ENCODE assay signal across 21 cellular contexts in the genomic region with DNA sequence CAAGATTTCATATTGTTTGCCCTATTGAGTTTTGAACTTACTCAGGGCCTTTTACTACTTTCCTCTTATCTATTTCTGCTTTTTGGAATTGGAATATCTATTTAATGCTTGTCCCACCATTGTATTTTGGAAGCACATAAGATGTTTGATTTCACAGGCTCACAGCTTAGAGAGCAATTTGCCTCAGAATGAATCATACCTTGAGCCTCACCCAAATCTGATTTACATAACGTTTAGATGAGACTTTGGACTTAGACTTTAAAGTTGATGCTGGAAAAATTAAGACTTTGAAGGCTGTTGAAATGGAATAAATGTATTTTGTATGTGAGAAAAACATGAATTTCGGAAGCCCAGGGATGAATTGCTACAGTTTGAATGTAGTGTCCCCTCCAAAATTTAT.
DNase-seq lines count a peak whose midpoint lies in the region; ATAC-seq and TF ChIP-seq lines count a peak whose summit lies in the region.
"Had no signal": no experiment of that assay in that cellular context is flagged by ENCODE, and none has a peak within 500 bp of the region (broad histone marks: within the 10 kb centered on the region; RNA-seq: fewer than 3 reads in every experiment).

No MANE protein-coding gene starts in this region.

- no peak overlapping the region for H3K4me3 ChIP-seq in mucosa of descending colon
- H3K4me3 ChIP-seq: A549; BLaER1 treated with 17β-estradiol and CSF1 and Interleukin-3, amounts not matched to agents 10 nM and 100 nM; GM12878 had no signal

- DNase-seq in inferior parietal cortex (ENCODE audit: extremely low spot score) (peak; percentile 53), mucosa of descending colon (no peak), superior temporal gyrus (ENCODE audit: extremely low spot score) (peak; percentile 57), HuH-7.5 (ENCODE audit: low spot score) (no peak)
- DNase-seq: AML-193; Caco-2; Calu3; CD4-positive, alpha-beta T cell; CD8-positive, alpha-beta T cell; DMS 273 treated with DMSO at 0.1 percent for 48 hours; DMS153; DMS53; DMS79; DND-41; EL; GDM1 had no signal

- TF ChIP-seq CTCF in mucosa of descending colon (IDR thresholded peaks at IDR 0.05): no peak

- H3K36me3 ChIP-seq in mucosa of descending colon (ENCODE audit: low read depth): no peaks in the 10 kb centered on the region
- H3K36me3 ChIP-seq: BLaER1 treated with 17β-estradiol and CSF1 and Interleukin-3, amounts not matched to agents 10 nM and 100 nM had no signal

- peak; percentile 85 for ATAC-seq in mucosa of descending colon
- no peak for ATAC-seq in GM18858 (IDR thresholded peaks at IDR 0.05; ENCODE audit: unreplicated experiment)
- ATAC-seq in GM21786 (IDR thresholded peaks at IDR 0.05; ENCODE audit: unreplicated experiment): no peak
- ATAC-seq: A549; CD8-positive, alpha-beta T cell; GM12878 had no signal

- no peaks in the 10 kb centered on the region for H3K4me1 ChIP-seq in mucosa of descending colon (ENCODE audit: low read depth)
- H3K4me1 ChIP-seq: A549; BLaER1 treated with 17β-estradiol and CSF1 and Interleukin-3, amounts not matched to agents 10 nM and 100 nM; Caco-2 had no signal

- H3K9me3 ChIP-seq in mucosa of descending colon: no peaks in the 10 kb centered on the region
- H3K9me3 ChIP-seq: A549; BLaER1 treated with 17β-estradiol and CSF1 and Interleukin-3, amounts not matched to agents 10 nM and 100 nM; Caco-2 had no signal

- intact Hi-C loops in mucosa of descending colon (cut with DNase I, micrococcal nuclease): no loop called here

Comparison
In these comparisons a context has a peak if more than half of its experiments do, and no peak if none do; other contexts are left out.
1. DNase-seq: peak in inferior parietal cortex (single experiment) and superior temporal gyrus (single experiment); none in mucosa of descending colon (0 of 3) and HuH-7.5 (single experiment).